2 cellular contexts compared by ENCODE assay signal in the genomic region with DNA sequence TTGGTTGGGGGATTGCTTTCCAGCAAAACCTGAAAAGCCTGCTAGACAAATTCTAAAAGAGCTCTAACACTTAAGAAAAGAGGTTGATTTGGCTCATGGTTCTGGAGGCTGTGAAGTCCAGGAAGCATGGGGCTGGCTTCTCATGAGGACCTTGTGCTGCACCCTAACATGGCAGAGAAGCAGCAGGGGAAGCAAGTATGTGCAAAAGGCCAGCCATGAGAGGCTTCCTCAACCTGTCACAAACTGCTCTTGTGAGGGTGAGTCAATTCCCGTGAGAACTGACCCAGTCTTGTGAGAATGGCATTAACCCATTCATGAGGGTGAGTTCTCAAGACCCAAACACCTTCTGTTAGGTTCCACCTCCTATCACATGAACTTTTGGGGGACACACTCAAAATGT.
TF ChIP-seq lines count a peak whose summit lies in the region.

No MANE protein-coding gene starts in this region.

TF ChIP-seq in A549, 52 proteins besides CTCF, POLR2A, EP300 and RAD21:
- no peak for TF ChIP-seq ZSCAN20 (CRISPR knock-in tag; IDR thresholded peaks at IDR 0.05)
- TF ChIP-seq JUN (IDR thresholded peaks at IDR 0.05), result no peak
- TF ChIP-seq RFX5 (IDR thresholded peaks at IDR 0.05), result no peak
- TF ChIP-seq, protein P1, sequence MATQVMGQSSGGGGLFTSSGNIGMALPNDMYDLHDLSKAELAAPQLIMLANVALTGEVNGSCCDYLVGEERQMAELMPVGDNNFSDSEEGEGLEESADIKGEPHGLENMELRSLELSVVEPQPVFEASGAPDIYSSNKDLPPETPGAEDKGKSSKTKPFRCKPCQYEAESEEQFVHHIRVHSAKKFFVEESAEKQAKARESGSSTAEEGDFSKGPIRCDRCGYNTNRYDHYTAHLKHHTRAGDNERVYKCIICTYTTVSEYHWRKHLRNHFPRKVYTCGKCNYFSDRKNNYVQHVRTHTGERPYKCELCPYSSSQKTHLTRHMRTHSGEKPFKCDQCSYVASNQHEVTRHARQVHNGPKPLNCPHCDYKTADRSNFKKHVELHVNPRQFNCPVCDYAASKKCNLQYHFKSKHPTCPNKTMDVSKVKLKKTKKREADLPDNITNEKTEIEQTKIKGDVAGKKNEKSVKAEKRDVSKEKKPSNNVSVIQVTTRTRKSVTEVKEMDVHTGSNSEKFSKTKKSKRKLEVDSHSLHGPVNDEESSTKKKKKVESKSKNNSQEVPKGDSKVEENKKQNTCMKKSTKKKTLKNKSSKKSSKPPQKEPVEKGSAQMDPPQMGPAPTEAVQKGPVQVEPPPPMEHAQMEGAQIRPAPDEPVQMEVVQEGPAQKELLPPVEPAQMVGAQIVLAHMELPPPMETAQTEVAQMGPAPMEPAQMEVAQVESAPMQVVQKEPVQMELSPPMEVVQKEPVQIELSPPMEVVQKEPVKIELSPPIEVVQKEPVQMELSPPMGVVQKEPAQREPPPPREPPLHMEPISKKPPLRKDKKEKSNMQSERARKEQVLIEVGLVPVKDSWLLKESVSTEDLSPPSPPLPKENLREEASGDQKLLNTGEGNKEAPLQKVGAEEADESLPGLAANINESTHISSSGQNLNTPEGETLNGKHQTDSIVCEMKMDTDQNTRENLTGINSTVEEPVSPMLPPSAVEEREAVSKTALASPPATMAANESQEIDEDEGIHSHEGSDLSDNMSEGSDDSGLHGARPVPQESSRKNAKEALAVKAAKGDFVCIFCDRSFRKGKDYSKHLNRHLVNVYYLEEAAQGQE (IDR thresholded peaks at IDR 0.05), result no peak
- TF ChIP-seq NPAS2 (CRISPR knock-in tag; IDR thresholded peaks at IDR 0.05; ENCODE audit: borderline replicate concordance), result no peak
- TF ChIP-seq FOXS1 (CRISPR knock-in tag; IDR thresholded peaks at IDR 0.05), result no peak
- no peak for TF ChIP-seq PHF8 (IDR thresholded peaks at IDR 0.05; ENCODE audit: borderline replicate concordance, low read depth)
- no peak for TF ChIP-seq ZC3H11A (IDR thresholded peaks at IDR 0.05)
- no peak for TF ChIP-seq RCOR1 (IDR thresholded peaks at IDR 0.05; ENCODE audit: low read depth, low read length)
- no peak for TF ChIP-seq EHF (CRISPR knock-in tag; IDR thresholded peaks at IDR 0.05)
- TF ChIP-seq HOXA7 (CRISPR knock-in tag; IDR thresholded peaks at IDR 0.05), result no peak

TF ChIP-seq in IMR-90, 13 proteins besides CTCF, POLR2A, EP300 and RAD21:
- no peak for TF ChIP-seq BHLHE40 (IDR thresholded peaks at IDR 0.05; ENCODE audit: low read depth, low read length)
- no peak for TF ChIP-seq MAFK (IDR thresholded peaks at IDR 0.05; ENCODE audit: low read depth, low read length)
- TF ChIP-seq MXI1 (IDR thresholded peaks at IDR 0.05; ENCODE audit: borderline replicate concordance, low read depth, low read length), result no peak
- no peak for TF ChIP-seq MAZ (IDR thresholded peaks at IDR 0.05; ENCODE audit: borderline replicate concordance, low read depth, low read length)
- no peak for TF ChIP-seq CEBPB (IDR thresholded peaks at IDR 0.05; ENCODE audit: low read depth, low read length)
- TF ChIP-seq SMC3 (IDR thresholded peaks at IDR 0.05; ENCODE audit: low read depth, low read length), result no peak
- no peak for TF ChIP-seq RFX5 (IDR thresholded peaks at IDR 0.05; ENCODE audit: low read depth, low read length)
- TF ChIP-seq RCOR1 (IDR thresholded peaks at IDR 0.05; ENCODE audit: insufficient replicate concordance, low read length), result no peak
